In the genomic region with DNA sequence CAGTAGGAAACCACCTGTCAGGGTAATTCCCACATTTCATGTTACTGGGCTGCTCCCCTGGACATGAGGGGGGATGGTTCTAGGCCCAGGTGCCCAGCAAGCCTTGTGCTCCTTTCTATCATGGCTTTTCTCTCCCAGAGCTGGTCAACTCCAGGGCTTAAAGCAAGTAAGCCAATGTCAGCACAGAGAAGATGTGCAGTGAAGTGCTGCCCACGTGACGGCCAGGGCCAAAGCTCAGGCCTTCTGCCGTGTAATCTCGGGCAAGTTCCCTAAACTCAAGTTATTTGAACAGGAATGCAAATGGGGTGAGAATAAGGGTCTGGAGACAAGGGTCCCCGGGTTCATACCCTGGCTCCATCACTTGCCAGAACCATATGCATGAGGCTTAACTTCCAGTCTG, we compare ENCODE assay signal across 8 cellular contexts.
"Had no signal": no experiment of that assay in that cellular context is flagged by ENCODE, and none has a peak within 500 bp of the region (broad histone marks: within the 10 kb centered on the region; RNA-seq: fewer than 3 reads in every experiment).

No MANE protein-coding gene starts in this region.

- H3K4me3 Mint-ChIP-seq: GM23338, H9 had no signal

- H3K27me3 Mint-ChIP-seq: IgD-negative memory B cell had no signal

- FAIRE-seq: H1, H54, HTR-8/SVneo had no signal

- H3K9me3 Mint-ChIP-seq: IgD-negative memory B cell had no signal

- H3K27ac Mint-ChIP-seq: GM23338, H9 had no signal

- DNase-seq: H9, HCEC 1CT, KBM-7 had no signal

- H3K4me3 ChIP-seq: GM23338 had no signal

- ATAC-seq: GM23338 had no signal
